Comparison of ENCODE assay signal across 17 cellular contexts in genomic region chr14:97267509-97267908, GRCh38.
"Had no signal": no experiment of that assay in that cellular context is flagged by ENCODE, and none has a peak within 500 bp of the region (broad histone marks: within the 10 kb centered on the region; RNA-seq: fewer than 3 reads in every experiment).

No MANE protein-coding gene starts in this region.

- H3K4me3 ChIP-seq: adrenal gland, mucosa of descending colon had no signal

- H3K27ac ChIP-seq: adrenal gland, brain microvascular endothelial cell, WERI-Rb-1 had no signal

- DNase-seq: activated CD4-positive, alpha-beta T cell treated with anti-CD3 and anti-CD28 coated beads for 4 hours; activated naive CD4-positive, alpha-beta T cell treated with anti-CD3 and anti-CD28 coated beads, Interleukin-2, amount 10 ng/mL, durations not matched to agents 7 days and 5 days; brain microvascular endothelial cell; cerebellar nuclear complex; dermis blood vessel endothelial cell; endodermal cell; erythroblast; foreskin fibroblast; glutamatergic neuron; mucosa of descending colon; natural killer cell; nucleus accumbens; stimulated activated naive CD4-positive, alpha-beta T cell; T-cell; T1000; WERI-Rb-1 had no signal

- H3K27me3 ChIP-seq: adrenal gland, brain microvascular endothelial cell had no signal

- H3K9me3 ChIP-seq: adrenal gland, mucosa of descending colon had no signal

- H3K36me3 ChIP-seq: adrenal gland, brain microvascular endothelial cell, WERI-Rb-1 had no signal
